Comparison of ENCODE assay signal across 8 cellular contexts in the genomic region with DNA sequence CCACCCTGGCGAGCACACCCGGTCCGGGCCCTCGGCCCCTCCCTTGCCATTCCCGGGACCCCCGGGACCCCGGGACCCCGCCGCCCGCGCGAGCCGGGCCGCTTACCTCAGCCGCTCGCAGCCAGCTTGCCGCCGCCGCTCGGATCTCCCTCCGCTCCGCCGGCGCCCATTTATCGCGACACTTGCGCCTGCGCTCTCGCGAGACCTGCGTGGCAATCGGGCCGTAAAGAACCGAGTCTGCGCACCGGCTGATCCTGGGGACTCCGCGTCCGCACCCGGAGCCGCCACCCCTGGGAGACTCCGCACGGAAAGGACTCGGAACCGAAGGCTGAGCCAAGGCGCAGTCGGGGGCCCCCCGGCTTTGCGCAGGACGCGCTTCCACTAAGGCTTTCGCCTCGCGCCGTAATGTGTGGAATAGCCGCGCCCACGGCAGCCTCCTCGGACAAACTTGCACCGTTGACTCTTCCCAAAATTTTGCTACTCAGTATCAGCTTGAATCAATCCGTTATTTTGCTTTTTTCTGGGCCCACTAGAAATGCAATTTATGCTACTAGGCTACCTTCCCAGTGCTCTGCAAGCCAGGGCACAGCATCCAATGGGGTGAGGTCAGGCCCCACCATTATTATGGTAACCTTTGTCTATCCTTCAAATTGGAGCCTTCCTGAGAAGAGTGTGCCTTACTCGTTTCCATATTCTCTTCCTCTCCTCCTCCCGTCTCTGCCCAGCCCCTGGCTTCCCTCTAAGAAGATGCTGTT. TPM values are rescaled to one million over a fixed set of nuclear protein-coding genes. Genes with fewer than 3 reads are reported as not detected.
DNase-seq lines count a peak whose midpoint lies in the region; ATAC-seq and TF ChIP-seq lines count a peak whose summit lies in the region.

Gene MAD1L1 (minus strand): TSS at position 180 of the 755 bp plus-strand sequence. CDS start 2,812 bp downstream, outside the sequence.

- H3K9me3 Mint-ChIP-seq in naive thymus-derived CD8-positive, alpha-beta T cell, result no peaks in the 10 kb centered on the region
- H3K9me3 Mint-ChIP-seq in stimulated activated naive B cell treated with anti-CD40 and anti-IgM and Interleukin-4, amounts not matched to agents 10 μg/mL and 1 μg/mL and 100 μg/mL, for 72 hours, result peaks cover 4% of the 10 kb centered on the region in 2 donors

- H3K79me2 ChIP-seq in fibroblast of lung (ENCODE audit: control insufficient read depth, insufficient read depth, low read length), result peaks cover 25% of the 10 kb centered on the region

- peak; percentile 63 for ATAC-seq in GM21717 (IDR thresholded peaks at IDR 0.05; ENCODE audit: unreplicated experiment)
- peak; percentile 92 to 94 for ATAC-seq in naive thymus-derived CD8-positive, alpha-beta T cell
- ATAC-seq in stimulated activated naive B cell treated with anti-CD40 and anti-IgM and Interleukin-4, amounts not matched to agents 10 μg/mL and 1 μg/mL and 100 μg/mL, for 72 hours (replicated peaks), result peak; percentile 74 to 79

- H2AFZ ChIP-seq in fibroblast of lung (ENCODE audit: low read length), result peak within 1 kb of the TSS; percentile 56

- H3K27me3 ChIP-seq in fibroblast of lung (ENCODE audit: control insufficient read depth, insufficient read depth, low read length), result no peaks in the 10 kb centered on the region

- TF ChIP-seq CTCF in fibroblast of lung (conservative IDR thresholded peaks at IDR 0.05 in 1 of 2, IDR thresholded peaks at IDR 0.05 in 1 of 2; ENCODE audit: low read depth in 1 of 2, low read length in 2 of 2), result no peak

- POLR2A ChIA-PET in naive thymus-derived CD8-positive, alpha-beta T cell (lab: Charles Lee), result interaction anchor here (1.4 to 1.6 kb wide), 3 partner anchors 9 to 122 kb away, joined by 3 to 7 read pairs (median 5); partner anchors contain the start of genes EIF3B, MRM2 and NUDT1

- no peaks in the 10 kb centered on the region for H3K27me3 Mint-ChIP-seq in naive thymus-derived CD8-positive, alpha-beta T cell
- no peaks in the 10 kb centered on the region for H3K27me3 Mint-ChIP-seq in stimulated activated naive B cell treated with anti-CD40 and anti-IgM and Interleukin-4, amounts not matched to agents 10 μg/mL and 1 μg/mL and 100 μg/mL, for 72 hours

- H3K36me3 Mint-ChIP-seq in naive thymus-derived CD8-positive, alpha-beta T cell, result peaks cover 0 to 44% (median 3%) of the 10 kb centered on the region in 3 donors
- peaks cover 51% of the 10 kb centered on the region in 2 donors for H3K36me3 Mint-ChIP-seq in stimulated activated naive B cell treated with anti-CD40 and anti-IgM and Interleukin-4, amounts not matched to agents 10 μg/mL and 1 μg/mL and 100 μg/mL, for 72 hours

- H3K4me2 ChIP-seq in fibroblast of lung (ENCODE audit: extremely low read depth, insufficient read depth, low read length), result peak within 1 kb of the TSS; percentile 93

- H3K4me1 Mint-ChIP-seq in naive thymus-derived CD8-positive, alpha-beta T cell, result peaks cover 16 to 49% (median 44%) of the 10 kb centered on the region in 4 donors
- H3K4me1 Mint-ChIP-seq in stimulated activated naive B cell treated with anti-CD40 and anti-IgM and Interleukin-4, amounts not matched to agents 10 μg/mL and 1 μg/mL and 100 μg/mL, for 72 hours, result peaks cover 35 to 61% of the 10 kb centered on the region in 2 donors

- DNase-seq in DMS153 treated with DMSO at 0.1 percent for 48 hours (lab: John Stamatoyannopoulos, UW; ENCODE audit: unreplicated experiment) (peak; percentile 84), RKO (ENCODE audit: low spot score) (peak; percentile 94), fibroblast of lung (ENCODE audit: low read depth in 2 of 2) (peak; percentile 85 to 92)
- peak; percentile 73 to 77 for DNase-seq in activated T-helper 1 cell treated with anti-CD3 and anti-CD28 coated beads, Interleukin-2, amount 50 U/mL, for 16 hours (ENCODE audit: low read depth in 1 of 2, low spot score in 1 of 2)
- peak; percentile 82 to 93 (median 88) for DNase-seq in naive thymus-derived CD8-positive, alpha-beta T cell
- peak; percentile 85 for DNase-seq in stimulated activated naive B cell treated with anti-CD40 and anti-IgM and Interleukin-4, amounts not matched to agents 10 μg/mL and 1 μg/mL and 100 μg/mL, for 72 hours

- H3K27ac Mint-ChIP-seq in naive thymus-derived CD8-positive, alpha-beta T cell, result peak within 1 kb of the TSS; percentile 76 to 97 (median 92)
- H3K27ac Mint-ChIP-seq in stimulated activated naive B cell treated with anti-CD40 and anti-IgM and Interleukin-4, amounts not matched to agents 10 μg/mL and 1 μg/mL and 100 μg/mL, for 72 hours, result peak within 1 kb of the TSS; percentile 95

- peaks cover 68% of the 10 kb centered on the region for H3K36me3 ChIP-seq in KOPT-K1 (ENCODE audit: insufficient read depth, low read length)
- peaks cover 18% of the 10 kb centered on the region for H3K36me3 ChIP-seq in fibroblast of lung (ENCODE audit: control insufficient read depth, insufficient read depth, low read length)

- no peaks in the 10 kb centered on the region for H4K20me1 ChIP-seq in fibroblast of lung (ENCODE audit: control insufficient read depth, extremely low read depth, insufficient read depth, low read length)

- H3K4me3 ChIP-seq in fibroblast of lung (replicated peaks in 1 of 4; ENCODE audit: control extremely low read depth in 1 of 4, insufficient read depth in 1 of 4, low read depth in 3 of 4, low read length in 4 of 4), result peak within 1 kb of the TSS; percentile 71 to 91 (median 83)

- H3K9me3 ChIP-seq in KOPT-K1 (ENCODE audit: insufficient read depth, low read length, poor library complexity, severe bottlenecking) (no peaks in the 10 kb centered on the region), fibroblast of lung (ENCODE audit: control insufficient read depth, insufficient read depth, low read depth, low read length) (no peaks in the 10 kb centered on the region)

- H3K27ac ChIP-seq in KOPT-K1 (ENCODE audit: low read depth, low read length, poor library complexity, severe bottlenecking) (peak within 1 kb of the TSS; percentile 72), fibroblast of lung (ENCODE audit: insufficient read depth, low read length) (peak within 1 kb of the TSS; percentile 55)

- peaks cover 5% of the 10 kb centered on the region for H3K4me1 ChIP-seq in fibroblast of lung (ENCODE audit: control insufficient read depth, extremely low read depth, insufficient read depth, low read length)

- peak within 1 kb of the TSS; percentile 87 for H3K9ac ChIP-seq in fibroblast of lung (ENCODE audit: insufficient read depth, low read length)

- H3K4me3 Mint-ChIP-seq in naive thymus-derived CD8-positive, alpha-beta T cell, result peak within 1 kb of the TSS; percentile 85 to 96 (median 92)
- H3K4me3 Mint-ChIP-seq in stimulated activated naive B cell treated with anti-CD40 and anti-IgM and Interleukin-4, amounts not matched to agents 10 μg/mL and 1 μg/mL and 100 μg/mL, for 72 hours, result peak within 1 kb of the TSS; percentile 92 to 93

RNA-seq across cellular contexts. Expression of gene MAD1L1, which starts in this region (rescaled TPM):
- 29.4 and 31.8 TPM in 2 replicates for total RNA-seq in fibroblast of lung
- 9.8 and 11.6 TPM in 2 replicates for polyA plus RNA-seq in fibroblast of lung
- polyA plus RNA-seq in fibroblast of lung (2012), result 19.9 and 28.3 TPM in 2 replicates
- 36.7 and 41.3 TPM in 2 replicates for polyA minus RNA-seq in fibroblast of lung (ENCODE audit: low replicate concordance)
- 10 to 100 TPM; 84.5 to 95.9 TPM for total RNA-seq in naive thymus-derived CD8-positive, alpha-beta T cell
- polyA plus RNA-seq in naive thymus-derived CD8-positive, alpha-beta T cell, result 100 to 1,000 TPM; 146 to 243 (median 190) TPM

Comparison
In these comparisons a context has a peak if more than half of its experiments do, and no peak if none do; other contexts are left out.
1. Peak in every context shown above with its lines: DNase-seq, ATAC-seq, H3K4me3 ChIP-seq and H3K27ac ChIP-seq.
2. RNA of gene MAD1L1 (polyA plus RNA-seq): 146 to 243 TPM in naive thymus-derived CD8-positive, alpha-beta T cell; 9.8 to 28.3 TPM in fibroblast of lung; every median in the first group is over 4 times any median in the second.